ENCODE assay signal across 8 cellular contexts in genomic region chrX:24693453-24694202, GRCh38. TPM values are rescaled to one million over a fixed set of nuclear protein-coding genes. Genes with fewer than 3 reads are reported as not detected.
DNase-seq lines count a peak whose midpoint lies in the region; ATAC-seq, FAIRE-seq and TF ChIP-seq lines count a peak whose summit lies in the region.

POLA1 (plus strand) TSS chrX:24693918; CDS start chrX:24693962, 44 bp downstream.

- 0% methylated on average over 26 of the region's 70 CpGs; no CpG with 5 or more reads in 1 of the 2 experiments for WGBS in H1 (ENCODE audit: extremely low coverage in 1 of 2, insufficient coverage in 1 of 2, insufficient read length in 1 of 2, insufficient replicate concordance in 2 of 2, low coverage in 1 of 2, low lambda C conversion rate in 2 of 2, missing lambda C conversion rate in 1 of 2), 2 experiments

- no peak within 1 kb of the TSS for H2BK12ac ChIP-seq in H1 (ENCODE audit: low read depth, low read length)

- H4K20me1 ChIP-seq in H1 (replicated peaks in 1 of 2; ENCODE audit: control insufficient read depth in 1 of 2, insufficient read depth in 2 of 2, low read length in 2 of 2), result peaks cover 0 to 2% of the 10 kb centered on the region in 2 experiments

- H3K27me3 ChIP-seq in H1 (replicated peaks in 1 of 4; ENCODE audit: control insufficient read depth in 3 of 4, extremely low read depth in 1 of 4, insufficient read depth in 3 of 4, low read length in 3 of 4), result no peaks in the 10 kb centered on the region

- no peak within 1 kb of the TSS for H3K14ac ChIP-seq in H1 (ENCODE audit: insufficient read length)

- no peaks in the 10 kb centered on the region for H3K27me3 Mint-ChIP-seq in memory B cell

- TF ChIP-seq RAD21 in H1 (IDR thresholded peaks at IDR 0.05 in 1 of 2, conservative IDR thresholded peaks at IDR 0.05 in 1 of 2; ENCODE audit: low read depth in 2 of 2, low read length in 2 of 2), result 0 out of 4 replicates have a peak, but pooled peaks of 1 of the 2 experiments have one; percentile 1

- TF ChIP-seq CTCF in H1 (IDR thresholded peaks at IDR 0.05; ENCODE audit: control extremely low read depth in 1 of 3, insufficient read depth in 1 of 3, low read depth in 1 of 3, low read length in 3 of 3), result no peak

- CTCF ChIA-PET in H1 (lab: Charles Lee; ENCODE audit: partially characterized antibody), result interaction anchor here (0.9 to 1.3 kb wide), 2 partner anchors 12 to 388 kb away, joined by 3 read pairs; no protein-coding TSS in a partner anchor

- FAIRE-seq in H1 (lab: Jason Lieb, UNC), result peak; percentile 84

- H2BK5ac ChIP-seq in H1 (ENCODE audit: low read depth, low read length), result no peak within 1 kb of the TSS

- ATAC-seq in GM21360 (IDR thresholded peaks at IDR 0.05; ENCODE audit: unreplicated experiment) (peak; percentile 91), memory B cell (ENCODE audit: low read depth) (peak; percentile 94)

- peak within 1 kb of the TSS; percentile 61 to 64 for H3K4me2 ChIP-seq in H1 (ENCODE audit: insufficient read depth in 1 of 2, low read depth in 2 of 2, low read length in 2 of 2)

- H3K4ac ChIP-seq in H1 (replicated peaks; ENCODE audit: insufficient read length, low read depth, low read length), result peak within 1 kb of the TSS; percentile 53

- peaks cover 7% of the 10 kb centered on the region for H3K4me1 Mint-ChIP-seq in memory B cell

- no peaks in the 10 kb centered on the region for H3K36me3 Mint-ChIP-seq in memory B cell

- no peaks in the 10 kb centered on the region for H3K9me3 Mint-ChIP-seq in memory B cell

- no peak within 1 kb of the TSS for H2BK20ac ChIP-seq in H1 (ENCODE audit: low read length)

- POLR2A ChIA-PET in H1 (lab: Charles Lee; ENCODE audit: partially characterized antibody), result interaction anchor here (0.8 to 3.8 kb wide), 3 partner anchors 13 to 48 kb away, joined by 3 to 10 read pairs (median 4); no protein-coding TSS in a partner anchor

- no peak within 1 kb of the TSS for H2AFZ ChIP-seq in H1 (ENCODE audit: low read length)

- H3K36me3 ChIP-seq in H1 (ENCODE audit: control insufficient read depth in 2 of 4, insufficient read depth in 4 of 4, low read length in 3 of 4), result no peaks in the 10 kb centered on the region

- no peaks in the 10 kb centered on the region for H3K9me3 ChIP-seq in H1 (ENCODE audit: insufficient read depth in 2 of 2, low read depth in 1 of 2, low read length in 1 of 2)

- no peaks in the 10 kb centered on the region for H3K23me2 ChIP-seq in H1 (ENCODE audit: low read depth, low read length)

- peak within 1 kb of the TSS; percentile 95; the same call in 1 of the 2 replicates for H4K8ac ChIP-seq in H1 (ENCODE audit: extremely low read depth, insufficient read depth, low read length)

- DNase-seq in COR-L47 (lab: John Stamatoyannopoulos, UW) (peak; percentile 92), HT-29 (ENCODE audit: low spot score) (peak; percentile 84), NOMO-1 treated with DMSO at 0.1 percent for 48 hours (lab: John Stamatoyannopoulos, UW; ENCODE audit: unreplicated experiment) (peak; percentile 83), H1 (ENCODE audit: low read depth in 1 of 2, low spot score in 2 of 2) (peak; percentile 85 to 89), memory B cell (ENCODE audit: low spot score in 2 of 2) (peak; percentile 36 to 37)
- peak; percentile 30 to 64 (median 55) for DNase-seq in activated CD8-positive, alpha-beta memory T cell treated with anti-CD3 and anti-CD28 coated beads for 48 hours (ENCODE audit: low read depth in 2 of 3, low spot score in 2 of 3)
- DNase-seq in stimulated activated CD8-positive, alpha-beta memory T cell treated with anti-CD3 and anti-CD28 coated beads, Interleukin-12 subunit alpha, Interleukin-12 subunit beta, amount 100 ng/mL, for 1 hour (ENCODE audit: low read depth), result peak; percentile 37

- H2BK120ac ChIP-seq in H1 (replicated peaks; ENCODE audit: low read depth, low read length), result no peak within 1 kb of the TSS

- TF ChIP-seq EP300 in H1 (IDR thresholded peaks at IDR 0.05; ENCODE audit: borderline replicate concordance in 1 of 2, low read depth in 2 of 2, low read length in 2 of 2), result no peak

- peak within 1 kb of the TSS; percentile 89 for H3K27ac ChIP-seq in H1 (ENCODE audit: low read depth, low read length)

- H2AK5ac ChIP-seq in H1 (ENCODE audit: low read depth, low read length), result no peak within 1 kb of the TSS

- H3K18ac ChIP-seq in H1 (ENCODE audit: extremely low read depth, low read length), result no peak within 1 kb of the TSS; the same call in 1 of the 2 replicates

- no peak within 1 kb of the TSS for H3K23ac ChIP-seq in H1 (ENCODE audit: insufficient read length)

- H3K4me3 Mint-ChIP-seq in memory B cell, result peak within 1 kb of the TSS; percentile 94

- H2BK15ac ChIP-seq in H1 (ENCODE audit: low read length), result no peak within 1 kb of the TSS

- H3K9ac ChIP-seq in H1 (replicated peaks in 1 of 4; ENCODE audit: extremely low read depth in 1 of 4, low read depth in 3 of 4, low read length in 3 of 4), result peak within 1 kb of the TSS; percentile 53 to 95 (median 91)

- peaks cover 16 to 46% of the 10 kb centered on the region in 2 experiments for H3K79me2 ChIP-seq in H1 (ENCODE audit: control insufficient read depth in 1 of 2, insufficient read depth in 2 of 2, low read length in 2 of 2)

- no peaks in the 10 kb centered on the region; the same call in 1 of the 2 replicates for H3K79me1 ChIP-seq in H1 (ENCODE audit: low read depth, low read length)

- TF ChIP-seq POLR2A in H1 (IDR thresholded peaks at IDR 0.05; ENCODE audit: control extremely low read depth in 1 of 2, low read depth in 2 of 2, low read length in 2 of 2), result peak; percentile 54 to 85

- no peak within 1 kb of the TSS for H4K91ac ChIP-seq in H1 (replicated peaks; ENCODE audit: insufficient read length, low read length)

- peak within 1 kb of the TSS; percentile 91 for H3K27ac Mint-ChIP-seq in memory B cell

- H4K5ac ChIP-seq in H1 (ENCODE audit: insufficient read length, low read depth, low read length), result no peak within 1 kb of the TSS

- peaks cover 0 to 3% (median 3%) of the 10 kb centered on the region in 4 experiments; a peak in 3 of 7 replicates for H3K4me1 ChIP-seq in H1 (replicated peaks in 1 of 4; ENCODE audit: control insufficient read depth in 3 of 4, insufficient read depth in 4 of 4, low read length in 3 of 4)

- peak within 1 kb of the TSS; percentile 60 to 92 (median 76) for H3K4me3 ChIP-seq in H1 (ENCODE audit: extremely low read depth in 1 of 4, insufficient read depth in 2 of 4, low read depth in 3 of 4, low read length in 4 of 4)

- H3K56ac ChIP-seq in H1 (replicated peaks; ENCODE audit: insufficient read length, low read depth, low read length), result no peak within 1 kb of the TSS

TF ChIP-seq in H1, 55 proteins besides CTCF, POLR2A, EP300 and RAD21 (continues in another document):
- TF ChIP-seq KDM5A (IDR thresholded peaks at IDR 0.05; ENCODE audit: low read length) (peak; percentile 59; the same call in 1 of the 2 replicates), KDM4A (IDR thresholded peaks at IDR 0.05; ENCODE audit: low read depth, low read length, severe bottlenecking) (peak; percentile 79), FOSL1 (IDR thresholded peaks at IDR 0.05; ENCODE audit: insufficient read depth, low read depth, low read length) (no peak), POU5F1 (IDR thresholded peaks at IDR 0.05; ENCODE audit: low read depth, low read length) (no peak), CTBP2 (IDR thresholded peaks at IDR 0.05; ENCODE audit: borderline replicate concordance, insufficient read depth, insufficient read length, low read length) (no peak), NANOG (IDR thresholded peaks at IDR 0.05; ENCODE audit: insufficient read depth, low read depth, low read length, poor library complexity, severe bottlenecking) (no peak), RBBP5 (IDR thresholded peaks at IDR 0.05; ENCODE audit: borderline replicate concordance, low read depth, low read length) (no peak), TAF7 (optimal IDR thresholded peaks at IDR 0.05; ENCODE audit: borderline replicate concordance, low read depth, low read length) (peak; percentile 61), ZNF274 (IDR thresholded peaks at IDR 0.05; ENCODE audit: borderline replicate concordance, extremely low read depth, low read length) (no peak), EGR1 (IDR thresholded peaks at IDR 0.05; ENCODE audit: borderline replicate concordance, low read depth, low read length) (peak; percentile 83), GABPA (IDR thresholded peaks at IDR 0.05; ENCODE audit: borderline replicate concordance, insufficient read depth, low read length) (peak; percentile 67; the same call in 1 of the 2 replicates), BCL11A (IDR thresholded peaks at IDR 0.05; ENCODE audit: low read depth in 2 of 2, low read length in 2 of 2) (no peak), HDAC6 (IDR thresholded peaks at IDR 0.05; ENCODE audit: low read depth, low read length) (no peak), MAFK (IDR thresholded peaks at IDR 0.05; ENCODE audit: low read depth, low read length) (no peak), KDM1A (IDR thresholded peaks at IDR 0.05; ENCODE audit: borderline replicate concordance, low read length) (no peak), CEBPB (IDR thresholded peaks at IDR 0.05; ENCODE audit: low read depth, low read length) (no peak), PHF8 (conservative IDR thresholded peaks at IDR 0.05; ENCODE audit: low read depth, low read length) (peak; percentile 79)
- TF ChIP-seq, protein P1, sequence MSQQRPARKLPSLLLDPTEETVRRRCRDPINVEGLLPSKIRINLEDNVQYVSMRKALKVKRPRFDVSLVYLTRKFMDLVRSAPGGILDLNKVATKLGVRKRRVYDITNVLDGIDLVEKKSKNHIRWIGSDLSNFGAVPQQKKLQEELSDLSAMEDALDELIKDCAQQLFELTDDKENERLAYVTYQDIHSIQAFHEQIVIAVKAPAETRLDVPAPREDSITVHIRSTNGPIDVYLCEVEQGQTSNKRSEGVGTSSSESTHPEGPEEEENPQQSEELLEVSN (IDR thresholded peaks at IDR 0.05), result 0 out of 2 replicates have a peak, but pooled peaks have one; percentile 26

RNA-seq across cellular contexts. Expression of gene POLA1, which starts in this region (rescaled TPM):
- total RNA-seq in HT-29 (2014; rRNA removed; shearing (Covaris generic)), result 9.0 and 9.9 TPM in 2 replicates
- total RNA-seq in H1 (2021; fragmentation: NEBNext Ultra II Directional; extraction: Animal tissue kit (Norgen Biotek cat#: 25700)), result 33.9 and 34.9 TPM in 2 replicates
- polyA plus RNA-seq in H1 (2011; rRNA removed), result 4.7 and 5.6 TPM in 2 replicates
- polyA plus RNA-seq in H1 (2011; cell fraction: cytosol; rRNA removed), result 10.2 TPM
- polyA plus RNA-seq in H1 (2011; cell fraction: nucleus; rRNA removed), result 12.6 TPM
- polyA plus RNA-seq in H1 (2012, experiment 1 of 2), result 16.0 to 29.9 TPM (median 20.5 TPM) in 4 replicates
- polyA plus RNA-seq in H1 (2012, experiment 2 of 2), result 1.9 TPM
- polyA plus RNA-seq in H1 (2013, experiment 1 of 2), result 12.9 TPM
- 12.6 TPM for polyA plus RNA-seq in H1 (2013, experiment 2 of 2)
- 37.0 and 53.0 TPM in 2 replicates for polyA minus RNA-seq in H1 (2011; rRNA and poly(A)+ RNA removed)
- polyA minus RNA-seq in H1 (2011; cell fraction: cytosol; rRNA and poly(A)+ RNA removed), result 8.8 TPM
- 53.4 TPM for polyA minus RNA-seq in H1 (2011; cell fraction: nucleus; rRNA and poly(A)+ RNA removed)

Comparison
In these comparisons a context has a peak if more than half of its experiments do, and no peak if none do; other contexts are left out.
1. Peak in every context shown above with its lines: DNase-seq, ATAC-seq, H3K4me3 ChIP-seq and H3K27ac ChIP-seq.
2. DNase-seq: peak in every context shown above with its lines; median percentile 92 in COR-L47; 87 in H1; 84 in HT-29; 83 in NOMO-1 treated with DMSO at 0.1 percent for 48 hours; 55 in activated CD8-positive, alpha-beta memory T cell treated with anti-CD3 and anti-CD28 coated beads for 48 hours; 37 in stimulated activated CD8-positive, alpha-beta memory T cell treated with anti-CD3 and anti-CD28 coated beads, Interleukin-12 subunit alpha, Interleukin-12 subunit beta, amount 100 ng/mL, for 1 hour; 36 in memory B cell.